1 cellular context compared by ENCODE assay signal in the genomic region with DNA sequence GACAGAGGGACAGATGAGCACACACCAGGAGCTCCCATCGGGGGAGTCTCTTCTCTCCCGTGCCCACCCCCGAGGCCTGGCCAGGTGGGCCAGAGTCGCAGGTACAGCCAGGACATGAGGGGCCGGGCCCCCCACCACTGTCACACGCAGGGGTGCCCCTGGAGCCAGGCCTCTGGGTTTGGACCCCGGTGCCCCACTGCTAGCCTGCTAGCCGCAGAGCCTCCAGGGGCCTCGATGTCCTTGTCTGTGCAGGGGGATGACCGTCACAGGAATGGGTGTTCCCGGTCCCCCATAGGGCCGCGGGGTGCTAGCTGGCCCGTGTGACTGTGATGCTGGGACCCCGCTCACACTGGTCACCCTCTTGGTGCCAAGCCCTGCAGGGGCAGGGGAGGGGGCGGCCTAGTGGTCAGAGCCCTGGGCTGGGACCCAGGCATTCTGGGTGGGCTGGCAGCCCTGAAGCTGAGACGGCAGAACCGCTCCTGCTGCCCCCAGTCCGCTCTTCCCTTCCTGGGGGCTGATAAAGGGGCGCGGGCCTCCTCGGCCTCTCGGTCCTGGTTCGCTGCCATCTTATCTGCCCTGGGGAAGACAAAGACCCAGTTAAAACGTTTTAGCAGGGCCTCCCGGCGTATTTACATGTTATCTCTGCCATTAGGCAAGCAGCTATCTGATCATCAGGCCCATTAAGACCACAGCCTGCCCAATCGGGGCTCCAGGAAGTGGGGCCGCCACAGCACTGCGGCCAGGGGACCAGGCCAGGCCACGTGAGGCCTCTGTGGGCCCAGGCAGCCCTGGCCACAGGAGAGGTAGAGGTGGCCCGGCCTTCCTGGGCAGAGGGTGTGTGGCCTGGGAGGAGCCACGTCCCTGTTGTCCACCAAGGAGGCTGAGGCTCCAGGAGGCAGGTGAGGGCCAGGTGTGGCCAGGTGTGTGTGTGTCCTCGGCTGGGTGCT.
TF ChIP-seq lines count a peak whose summit lies in the region.

No MANE protein-coding gene starts in this region.

TF ChIP-seq in H1, 55 proteins besides CTCF, POLR2A, EP300 and RAD21:
- TF ChIP-seq POU5F1 (IDR thresholded peaks at IDR 0.05; ENCODE audit: low read depth, low read length): no peak
- TF ChIP-seq HDAC6 (IDR thresholded peaks at IDR 0.05; ENCODE audit: low read depth, low read length): no peak
- TF ChIP-seq CHD2 (IDR thresholded peaks at IDR 0.05; ENCODE audit: low read length): no peak
- no peak for TF ChIP-seq RFX5 (IDR thresholded peaks at IDR 0.05; ENCODE audit: borderline replicate concordance, low read depth, low read length)
- no peak for TF ChIP-seq EGR1 (IDR thresholded peaks at IDR 0.05; ENCODE audit: borderline replicate concordance, low read depth, low read length)
- no peak for TF ChIP-seq CTBP2 (IDR thresholded peaks at IDR 0.05; ENCODE audit: borderline replicate concordance, insufficient read depth, insufficient read length, low read length)
